Comparison of ENCODE assay signal across 10 cellular contexts in genomic region chr10:101293007-101293723, GRCh38.
DNase-seq lines count a peak whose midpoint lies in the region; ATAC-seq and TF ChIP-seq lines count a peak whose summit lies in the region.
"Had no signal": no experiment of that assay in that cellular context is flagged by ENCODE, and none has a peak within 500 bp of the region (broad histone marks: within the 10 kb centered on the region; RNA-seq: fewer than 3 reads in every experiment).

No MANE protein-coding gene starts in this region.

- H3K4me1 Mint-ChIP-seq in CD8-positive, alpha-beta memory T cell = peaks cover 4 to 20% (median 16%) of the 10 kb centered on the region in 3 donors
- peaks cover 4 to 15% (median 9%) of the 10 kb centered on the region in 7 donors for H3K4me1 Mint-ChIP-seq in naive thymus-derived CD4-positive, alpha-beta T cell

- peaks cover 57 to 79% of the 10 kb centered on the region in 2 donors for H3K27me3 Mint-ChIP-seq in CD8-positive, alpha-beta memory T cell
- peaks cover 65 to 85% (median 80%) of the 10 kb centered on the region in 5 donors for H3K27me3 Mint-ChIP-seq in naive thymus-derived CD4-positive, alpha-beta T cell

- H3K4me3 Mint-ChIP-seq in CD8-positive, alpha-beta memory T cell = peak overlapping the region in 5 of 7 donors; percentile 13 to 75 (median 74)
- H3K4me3 Mint-ChIP-seq in naive thymus-derived CD4-positive, alpha-beta T cell = peak overlapping the region in 5 of 10 donors; percentile 70 to 88 (median 79)

- CTCF ChIA-PET in CD8-positive, alpha-beta memory T cell (lab: Charles Lee) = interaction anchor here (0.8 to 7.7 kb wide), 7 partner anchors 9 to 79 kb away, joined by 3 to 69 read pairs (median 3); no protein-coding TSS in a partner anchor
- CTCF ChIA-PET in naive thymus-derived CD4-positive, alpha-beta T cell (lab: Charles Lee) = interaction anchor here (0.6 to 2.9 kb wide), 4 partner anchors 11 to 896 kb away, joined by 3 to 14 read pairs (median 4); no protein-coding TSS in a partner anchor

- peaks cover 43% of the 10 kb centered on the region for H3K27me3 ChIP-seq in CD8-positive, alpha-beta memory T cell (ENCODE audit: insufficient read depth, low read length, poor library complexity, severe bottlenecking)
- H3K27me3 ChIP-seq in ectodermal cell (ENCODE audit: control insufficient read depth, insufficient read depth, low read length, poor library complexity, severe bottlenecking) = peaks cover 98% of the 10 kb centered on the region
- peaks cover 8 to 15% of the 10 kb centered on the region in 2 donors for H3K27me3 ChIP-seq in naive thymus-derived CD4-positive, alpha-beta T cell (ENCODE audit: control insufficient read depth in 2 of 2, insufficient read depth in 2 of 2, low read length in 2 of 2)
- peaks cover 7 to 100% (median 45%) of the 10 kb centered on the region in 7 donors for H3K27me3 ChIP-seq in spleen (replicated peaks in 1 of 7)

- DNase-seq in CD8-positive, alpha-beta memory T cell = no peak
- peak; percentile 76 for DNase-seq in NCI-H2227 (lab: John Stamatoyannopoulos, UW; ENCODE audit: unreplicated experiment)
- DNase-seq in naive thymus-derived CD4-positive, alpha-beta T cell = no peak
- no peak for DNase-seq in spleen
- DNase-seq in GOT3 (lab: John Stamatoyannopoulos, UW) = no peak
- DNase-seq in NCI-H526 treated with DMSO at 0.1 percent for 48 hours (lab: John Stamatoyannopoulos, UW) = no peak
- DNase-seq: Calu3, KG1 had no signal

- H3K9me3 Mint-ChIP-seq in CD8-positive, alpha-beta memory T cell = no peaks in the 10 kb centered on the region
- peaks cover 0 to 2% (median 0%) of the 10 kb centered on the region in 11 donors for H3K9me3 Mint-ChIP-seq in naive thymus-derived CD4-positive, alpha-beta T cell

- no peaks in the 10 kb centered on the region for H3K36me3 Mint-ChIP-seq in CD8-positive, alpha-beta memory T cell
- H3K36me3 Mint-ChIP-seq in naive thymus-derived CD4-positive, alpha-beta T cell = peaks cover 0 to 4% (median 0%) of the 10 kb centered on the region in 5 donors

- WGBS in ectodermal cell, 2 experiments = 9 to 11% methylated on average over 17 of the region's 17 CpGs
- WGBS in spleen, 5 donors = 36 to 47% (median 43%) methylated on average over 17 of the region's 17 CpGs

- H3K36me3 ChIP-seq in CD8-positive, alpha-beta memory T cell (ENCODE audit: insufficient read depth, low read length) = no peaks in the 10 kb centered on the region
- no peaks in the 10 kb centered on the region for H3K36me3 ChIP-seq in ectodermal cell (ENCODE audit: control insufficient read depth, insufficient read depth, low read length)
- no peaks in the 10 kb centered on the region for H3K36me3 ChIP-seq in naive thymus-derived CD4-positive, alpha-beta T cell (ENCODE audit: control insufficient read depth in 2 of 3, insufficient read depth in 3 of 3, low read length in 3 of 3)
- H3K36me3 ChIP-seq in spleen = no peaks in the 10 kb centered on the region

- H3K27ac Mint-ChIP-seq in CD8-positive, alpha-beta memory T cell = peak overlapping the region in 1 of 8 donors; percentile 22
- no peak overlapping the region for H3K27ac Mint-ChIP-seq in naive thymus-derived CD4-positive, alpha-beta T cell

- no peak overlapping the region for H3K27ac ChIP-seq in CD8-positive, alpha-beta memory T cell (ENCODE audit: low read depth, low read length)
- no peak overlapping the region for H3K27ac ChIP-seq in ectodermal cell (ENCODE audit: insufficient read depth, low read depth, low read length, poor library complexity, severe bottlenecking)
- no peak overlapping the region for H3K27ac ChIP-seq in naive thymus-derived CD4-positive, alpha-beta T cell (ENCODE audit: low read depth, low read length)
- H3K27ac ChIP-seq in spleen = no peak overlapping the region

- intact Hi-C loops in naive thymus-derived CD4-positive, alpha-beta T cell (cut with micrococcal nuclease) = loop anchor here (5.0 kb wide), 3 partner anchors 81 to 174 kb away; no protein-coding TSS in a partner anchor
- intact Hi-C loops in spleen (cut with DNase I; ENCODE audit: low total_unique reads) = no loop called here

- no peak for TF ChIP-seq CTCF in spleen (IDR thresholded peaks at IDR 0.05 in 8 of 11, conservative IDR thresholded peaks at IDR 0.05 in 3 of 11)

- POLR2A ChIA-PET in CD8-positive, alpha-beta memory T cell (lab: Charles Lee) = interaction anchor here (0.6 kb wide), 2 partner anchors 30 to 64 kb away, joined by 3 read pairs; no protein-coding TSS in a partner anchor
- POLR2A ChIA-PET in naive thymus-derived CD4-positive, alpha-beta T cell (lab: Charles Lee) = no interaction called here

- peak; percentile 6 for ATAC-seq in naive thymus-derived CD4-positive, alpha-beta T cell
- no peak for ATAC-seq in HG03095 (IDR thresholded peaks at IDR 0.05; ENCODE audit: unreplicated experiment)

- TF ChIP-seq POLR2A in spleen (IDR thresholded peaks at IDR 0.05) = no peak

- no peak overlapping the region for H3K4me3 ChIP-seq in CD8-positive, alpha-beta memory T cell (ENCODE audit: low read length)
- H3K4me3 ChIP-seq in ectodermal cell (ENCODE audit: insufficient read depth, low read depth, low read length) (peak overlapping the region; percentile 45), spleen (peak overlapping the region in 4 of 8 donors; percentile 39 to 73 (median 48))
- no peak overlapping the region for H3K4me3 ChIP-seq in naive thymus-derived CD4-positive, alpha-beta T cell (ENCODE audit: low read length)

- H3K4me1 ChIP-seq in CD8-positive, alpha-beta memory T cell (ENCODE audit: insufficient read depth, low read length) = peaks cover 14% of the 10 kb centered on the region
- H3K4me1 ChIP-seq in ectodermal cell (ENCODE audit: control insufficient read depth, insufficient read depth, low read length) (peaks cover 31% of the 10 kb centered on the region), spleen (peaks cover 9 to 33% (median 21%) of the 10 kb centered on the region in 6 donors)
- H3K4me1 ChIP-seq in naive thymus-derived CD4-positive, alpha-beta T cell (ENCODE audit: control insufficient read depth in 2 of 2, insufficient read depth in 2 of 2, low read length in 2 of 2) = peaks cover 0 to 10% of the 10 kb centered on the region in 2 donors

- no peaks in the 10 kb centered on the region for H3K9me3 ChIP-seq in CD8-positive, alpha-beta memory T cell (ENCODE audit: low read length)
- H3K9me3 ChIP-seq in ectodermal cell (ENCODE audit: control insufficient read depth, low read length) (no peaks in the 10 kb centered on the region), spleen (no peaks in the 10 kb centered on the region)
- H3K9me3 ChIP-seq in naive thymus-derived CD4-positive, alpha-beta T cell (ENCODE audit: control insufficient read depth in 2 of 3, low read length in 3 of 3) = no peaks in the 10 kb centered on the region
